ENCODE assay signal across 1 cellular context in genomic region chr17:9024497-9024896, GRCh38.
TF ChIP-seq lines count a peak whose summit lies in the region.

No MANE protein-coding gene starts in this region.

TF ChIP-seq in GM23338, 12 proteins besides CTCF, POLR2A, EP300 and RAD21 (continued from another document):
- TF ChIP-seq REST (IDR thresholded peaks at IDR 0.05; ENCODE audit: unreplicated experiment): no peak
